ENCODE assay signal across 19 cellular contexts in genomic region chr9:126641118-126641851, GRCh38. TPM values are rescaled to one million over a fixed set of nuclear protein-coding genes. Genes with fewer than 3 reads are reported as not detected.
"Had no signal": no experiment of that assay in that cellular context is flagged by ENCODE, and none has a peak within 500 bp of the region (broad histone marks: within the 10 kb centered on the region; RNA-seq: fewer than 3 reads in every experiment).

No MANE protein-coding gene starts in this region.

- H3K4me3 Mint-ChIP-seq: IgD-negative memory B cell had no signal

- H3K9me3 Mint-ChIP-seq: IgD-negative memory B cell had no signal

- H3K9me3 ChIP-seq: SK-N-SH had no signal

- DNase-seq: Kasumi-1, MM.1S, NCI-H1092 treated with DMSO at 0.1 percent for 48 hours, NCI-H1436, NCI-H187, NCI-H2029 treated with DMSO at 0.1 percent for 48 hours, NCI-H2171 treated with DMSO at 0.1 percent for 48 hours, NCI-H524, NCI-H526 treated with DMSO at 0.1 percent for 48 hours, NCI-H748 treated with DMSO at 0.1 percent for 48 hours, Right ventricle myocardium superior, RPMI8226, SIG-M5, SK-N-SH, SW 1271 had no signal

- H3K4me3 ChIP-seq: K562 had no signal

- H3K4me2 ChIP-seq: KMS-11, SK-N-SH had no signal

- H3K27ac ChIP-seq: HL-60, KMS-11 had no signal

- H3K27ac Mint-ChIP-seq: IgD-negative memory B cell had no signal

- H3K9ac ChIP-seq: KMS-11, SK-N-SH had no signal

- H3K36me3 Mint-ChIP-seq: IgD-negative memory B cell had no signal

- ATAC-seq: K562 had no signal

RNA-seq across cellular contexts. Expression of gene LMX1B, which starts 27.6 kb away (rescaled TPM):
- total RNA-seq: K562 had no signal
- polyA plus RNA-seq: IgD-negative memory B cell, K562, SK-N-SH had no signal
